Comparison of ENCODE assay signal across 1 cellular context in genomic region chr11:88175004-88175706, GRCh38.
TF ChIP-seq lines count a peak whose summit lies in the region.

Gene RAB38 (minus strand): TSS chr11:88175443. CDS start chr11:88175384, 59 bp downstream.

TF ChIP-seq in IMR-90, 13 proteins besides CTCF, POLR2A, EP300 and RAD21 (continued from another document):
- no peak for TF ChIP-seq FOS (IDR thresholded peaks at IDR 0.05; ENCODE audit: low read depth, low read length)
TF ChIP-seq in IMR-90: peak in this region for 0.
